Comparison of ENCODE assay signal across 23 cellular contexts in genomic region chr16:19164285-19164684, GRCh38. TPM values are rescaled to one million over a fixed set of nuclear protein-coding genes. Genes with fewer than 3 reads are reported as not detected.
DNase-seq lines count a peak whose midpoint lies in the region; ATAC-seq, FAIRE-seq and TF ChIP-seq lines count a peak whose summit lies in the region.
"Had no signal": no experiment of that assay in that cellular context is flagged by ENCODE, and none has a peak within 500 bp of the region (broad histone marks: within the 10 kb centered on the region; RNA-seq: fewer than 3 reads in every experiment).

No MANE protein-coding gene starts in this region.

- H3K27ac Mint-ChIP-seq in activated T-helper 2 cell treated with anti-CD3 and anti-CD28 coated beads, Interferon-gamma antibody, Interleukin-2, Interleukin-4, amounts not matched to agents 10 μg/mL and 5 μg/mL and 100 μg/mL, durations not matched to agents 14 hours and 24 hours and 36 hours = no peak overlapping the region
- H3K27ac Mint-ChIP-seq: CD14-positive monocyte; CD4-positive, alpha-beta T cell; CD8-positive, alpha-beta memory T cell had no signal

- peaks cover 5% of the 10 kb centered on the region for H3K9me3 Mint-ChIP-seq in activated T-helper 2 cell treated with anti-CD3 and anti-CD28 coated beads, Interferon-gamma antibody, Interleukin-2, Interleukin-4, amounts not matched to agents 10 μg/mL and 5 μg/mL and 100 μg/mL, durations not matched to agents 14 hours and 24 hours and 36 hours
- H3K9me3 Mint-ChIP-seq: CD4-positive, alpha-beta T cell had no signal

- no peak for DNase-seq in HepG2 (ENCODE audit: low spot score)
- DNase-seq in prostate gland (ENCODE audit: low spot score) = peak; percentile 48
- no peak for DNase-seq in Ammon's horn (ENCODE audit: low spot score)
- DNase-seq in NCI-H146 (lab: John Stamatoyannopoulos, UW) = no peak
- DNase-seq in activated T-helper 2 cell treated with anti-CD3 and anti-CD28 coated beads, Interferon-gamma antibody, Interleukin-2, Interleukin-4, amounts not matched to agents 10 μg/mL and 5 μg/mL and 100 μg/mL, durations not matched to agents 14 hours and 24 hours and 36 hours (ENCODE audit: low spot score) = no peak
- DNase-seq: BE2C; CD4-positive, alpha-beta T cell; CD8-positive, alpha-beta memory T cell; DMS 273 treated with DMSO at 0.1 percent for 48 hours; DMS79; EL; GDM1; GM23248; H7; HCEC 1CT had no signal

- 57% methylated on average over 4 of the region's 4 CpGs for WGBS in liver
- 12% methylated on average over 4 of the region's 4 CpGs for WGBS in HepG2 (ENCODE audit: low lambda C conversion rate)
- 58% methylated on average over 4 of the region's 4 CpGs for WGBS in prostate gland

- no peak overlapping the region for H3K4me2 ChIP-seq in HepG2 (ENCODE audit: low read depth, low read length)
- H3K4me2 ChIP-seq: BLaER1 treated with 17β-estradiol and CSF1 and Interleukin-3, amounts not matched to agents 10 nM and 100 nM had no signal

- H3K4me1 ChIP-seq in liver (ENCODE audit: control insufficient read depth in 4 of 4, insufficient read depth in 4 of 4, low read length in 3 of 4) = peaks cover 0 to 13% (median 6%) of the 10 kb centered on the region in 4 donors
- H3K4me1 ChIP-seq in HepG2 (ENCODE audit: insufficient read depth, low read length) = peaks cover 10% of the 10 kb centered on the region
- H3K4me1 ChIP-seq in prostate gland (replicated peaks) = peaks cover under 1% of the 10 kb centered on the region
- H3K4me1 ChIP-seq: BE2C; BLaER1 treated with 17β-estradiol and CSF1 and Interleukin-3, amounts not matched to agents 10 nM and 100 nM had no signal

- H3K4me3 ChIP-seq in liver (ENCODE audit: low read depth in 1 of 3, low read length in 3 of 3) (no peak overlapping the region), HepG2 (replicated peaks in 1 of 3; ENCODE audit: insufficient read depth in 1 of 3, low read depth in 2 of 3, low read length in 3 of 3) (no peak overlapping the region), prostate gland (no peak overlapping the region)
- H3K4me3 ChIP-seq: BLaER1 treated with 17β-estradiol and CSF1 and Interleukin-3, amounts not matched to agents 10 nM and 100 nM; GM12878; GM23248 had no signal

- H3K27ac ChIP-seq in liver (ENCODE audit: low read depth in 1 of 2, low read length in 2 of 2) (no peak overlapping the region), HepG2 (ENCODE audit: extremely low read length, insufficient read depth, low read length) (no peak overlapping the region), VCaP (peak overlapping the region; percentile 31), prostate gland (no peak overlapping the region)
- H3K27ac ChIP-seq: BLaER1 treated with 17β-estradiol and CSF1 and Interleukin-3, amounts not matched to agents 10 nM and 100 nM; GM23248 had no signal

- CTCF ChIA-PET in HepG2 (lab: Yijun Ruan, JAX; ENCODE audit: low intra/inter-chr PET ratio, low total read pairs) = no interaction called here

- no peaks in the 10 kb centered on the region for H3K4me1 Mint-ChIP-seq in activated T-helper 2 cell treated with anti-CD3 and anti-CD28 coated beads, Interferon-gamma antibody, Interleukin-2, Interleukin-4, amounts not matched to agents 10 μg/mL and 5 μg/mL and 100 μg/mL, durations not matched to agents 14 hours and 24 hours and 36 hours (ENCODE audit: low read depth)
- H3K4me1 Mint-ChIP-seq: CD8-positive, alpha-beta memory T cell had no signal

- H2AFZ ChIP-seq in HepG2 (ENCODE audit: low read length) = no peak overlapping the region
- H2AFZ ChIP-seq: GM23248 had no signal

- no peak for ATAC-seq in HepG2
- ATAC-seq: GM12878 had no signal

- POLR2A ChIA-PET in HepG2 (lab: Yijun Ruan, JAX) = no interaction called here

- no peak for FAIRE-seq in HepG2 (lab: Jason Lieb, UNC)
- FAIRE-seq: D721Med, GM12878, GM19239, H1 had no signal

- H3K9ac ChIP-seq in liver (ENCODE audit: low read depth in 1 of 2, low read length in 2 of 2) (no peak overlapping the region), HepG2 (ENCODE audit: insufficient read depth, low read depth, low read length) (no peak overlapping the region)
- H3K9ac ChIP-seq: BLaER1 treated with 17β-estradiol and CSF1 and Interleukin-3, amounts not matched to agents 10 nM and 100 nM; GM23248 had no signal

- no TSS peak for BruUV-seq in HepG2 (replicated peaks; lab: Mats Ljungman, UMichigan)

- intact Hi-C loops in HepG2 (cut with micrococcal nuclease; ENCODE audit: unreplicated experiment) = no loop called here
- intact Hi-C loops in prostate gland (cut with DNase I) = no loop called here
- intact Hi-C loops in activated T-helper 2 cell treated with anti-CD3 and anti-CD28 coated beads, Interferon-gamma antibody, Interleukin-2, Interleukin-4, amounts not matched to agents 10 μg/mL and 5 μg/mL and 100 μg/mL, durations not matched to agents 14 hours and 24 hours and 36 hours (cut with micrococcal nuclease) = no loop called here

- H3K9me3 ChIP-seq in liver (ENCODE audit: control insufficient read depth in 4 of 4, low read length in 3 of 4) (no peaks in the 10 kb centered on the region), HepG2 (ENCODE audit: low read length) (no peaks in the 10 kb centered on the region), prostate gland (no peaks in the 10 kb centered on the region)
- H3K9me3 ChIP-seq: BE2C; BLaER1 treated with 17β-estradiol and CSF1 and Interleukin-3, amounts not matched to agents 10 nM and 100 nM had no signal

- H3K27me3 Mint-ChIP-seq in activated T-helper 2 cell treated with anti-CD3 and anti-CD28 coated beads, Interferon-gamma antibody, Interleukin-2, Interleukin-4, amounts not matched to agents 10 μg/mL and 5 μg/mL and 100 μg/mL, durations not matched to agents 14 hours and 24 hours and 36 hours (ENCODE audit: low read depth) = peaks cover 5% of the 10 kb centered on the region

- no peak overlapping the region for H3K4me3 Mint-ChIP-seq in activated T-helper 2 cell treated with anti-CD3 and anti-CD28 coated beads, Interferon-gamma antibody, Interleukin-2, Interleukin-4, amounts not matched to agents 10 μg/mL and 5 μg/mL and 100 μg/mL, durations not matched to agents 14 hours and 24 hours and 36 hours (ENCODE audit: low read depth)
- H3K4me3 Mint-ChIP-seq: CD14-positive monocyte; CD4-positive, alpha-beta T cell; CD8-positive, alpha-beta memory T cell had no signal

- no peaks in the 10 kb centered on the region for H4K20me1 ChIP-seq in HepG2 (ENCODE audit: insufficient read depth, low read length)
- H4K20me1 ChIP-seq: BLaER1 treated with 17β-estradiol and CSF1 and Interleukin-3, amounts not matched to agents 10 nM and 100 nM had no signal

- TF ChIP-seq RAD21 in liver (IDR thresholded peaks at IDR 0.05) (peak in 1 of 2 donors; percentile 27), HepG2 (CRISPR knock-in tag; IDR thresholded peaks at IDR 0.05) (no peak)

- no peaks in the 10 kb centered on the region for H3K27me3 ChIP-seq in liver (ENCODE audit: control insufficient read depth in 4 of 4, insufficient read depth in 4 of 4, low read length in 3 of 4)
- H3K27me3 ChIP-seq in HepG2 (ENCODE audit: control insufficient read depth in 1 of 2, insufficient read depth in 2 of 2, low read length in 2 of 2) = peaks cover 9 to 35% of the 10 kb centered on the region in 2 experiments; a peak in 4 of 5 replicates
- H3K27me3 ChIP-seq in prostate gland (replicated peaks; ENCODE audit: insufficient read depth) = no peaks in the 10 kb centered on the region

- no peak for TF ChIP-seq CTCF in liver (IDR thresholded peaks at IDR 0.05; ENCODE audit: low read depth, low read length, missing input control)
- TF ChIP-seq CTCF in HepG2 (CRISPR knock-in tag; IDR thresholded peaks at IDR 0.05) = no peak
- TF ChIP-seq CTCF in VCaP (conservative IDR thresholded peaks at IDR 0.05) = no peak
- TF ChIP-seq CTCF in prostate gland (IDR thresholded peaks at IDR 0.05) = no peak

- H3K36me3 ChIP-seq in liver (ENCODE audit: control insufficient read depth in 4 of 4, insufficient read depth in 3 of 4, low read depth in 1 of 4, low read length in 3 of 4) (no peaks in the 10 kb centered on the region), HepG2 (replicated peaks in 1 of 2; ENCODE audit: control insufficient read depth in 1 of 2, insufficient read depth in 2 of 2, low read length in 2 of 2) (no peaks in the 10 kb centered on the region), prostate gland (no peaks in the 10 kb centered on the region)
- H3K36me3 ChIP-seq: BE2C; BLaER1 treated with 17β-estradiol and CSF1 and Interleukin-3, amounts not matched to agents 10 nM and 100 nM had no signal

- TF ChIP-seq POLR2A in HepG2 (IDR thresholded peaks at IDR 0.05; ENCODE audit: insufficient read depth in 1 of 2, low read depth in 2 of 2, low read length in 2 of 2) (no peak), prostate gland (IDR thresholded peaks at IDR 0.05) (no peak)

- H3K36me3 Mint-ChIP-seq in activated T-helper 2 cell treated with anti-CD3 and anti-CD28 coated beads, Interferon-gamma antibody, Interleukin-2, Interleukin-4, amounts not matched to agents 10 μg/mL and 5 μg/mL and 100 μg/mL, durations not matched to agents 14 hours and 24 hours and 36 hours (ENCODE audit: low read depth) = no peaks in the 10 kb centered on the region
- H3K36me3 Mint-ChIP-seq: CD14-positive monocyte had no signal

- H3K79me2 ChIP-seq in HepG2 (ENCODE audit: insufficient read depth, low read length) = no peaks in the 10 kb centered on the region

- no peak for TF ChIP-seq EP300 in HepG2 (IDR thresholded peaks at IDR 0.05; ENCODE audit: low read depth in 2 of 2, low read length in 2 of 2)
- no peak for TF ChIP-seq EP300 in HepG2 (CRISPR knock-in tag; IDR thresholded peaks at IDR 0.05; ENCODE audit: borderline replicate concordance)

- in situ Hi-C loops in HepG2 (cut with HindIII; ENCODE audit: extremely low pct_ligation_motif_present, low pct_unique_long_range_greater_than_20kb) = no loop called here

RNA-seq across cellular contexts. Expression of gene SYT17, which starts 3.8 kb away (rescaled TPM):
- 1 to 10 TPM; 2.5 to 4.9 TPM for total RNA-seq in liver
- polyA plus RNA-seq in liver = 1 to 10 TPM; 6.1 to 7.7 TPM
- 0.14 TPM in 1 of 2 replicates, not detected in the other for total RNA-seq in HepG2 (2016; rRNA removed; fragmentation: Illumina TruSeq; extraction: Trizol)
- total RNA-seq in HepG2 (2016; cell fraction: cytosol; rRNA removed; fragmentation: Illumina TruSeq; extraction: Trizol; ENCODE audit: low read depth) = not detected in 2 replicates
- not detected in 2 replicates for total RNA-seq in HepG2 (2016; cell fraction: insoluble cytoplasmic fraction; rRNA removed; fragmentation: Illumina TruSeq; extraction: Trizol)
- not detected in 2 replicates for total RNA-seq in HepG2 (2016; cell fraction: membrane; rRNA removed; fragmentation: Illumina TruSeq; extraction: Trizol)
- 0.34 TPM in 1 of 2 replicates, not detected in the other for total RNA-seq in HepG2 (2016; cell fraction: nucleus; rRNA removed; fragmentation: Illumina TruSeq; extraction: Trizol)
- 0.44 and 0.85 TPM in 2 replicates for polyA plus RNA-seq in HepG2 (2011; rRNA removed)
- 0.12 and 0.22 TPM in 2 replicates for polyA plus RNA-seq in HepG2 (2011; cell fraction: cytosol; rRNA removed)
- polyA plus RNA-seq in HepG2 (2011; cell fraction: nucleus; rRNA removed) = 0.50 and 1.0 TPM in 2 replicates
- 0.07 TPM in 1 of 2 replicates, not detected in the other for polyA plus RNA-seq in HepG2 (2012)
- polyA plus RNA-seq in HepG2 (2016; cell fraction: cytosol; fragmentation: Illumina TruSeq; extraction: Trizol; ENCODE audit: low read depth) = 0.08 TPM in 1 of 2 replicates, not detected in the other
- not detected in 2 replicates for polyA plus RNA-seq in HepG2 (2016; cell fraction: insoluble cytoplasmic fraction; fragmentation: Illumina TruSeq; extraction: Trizol; ENCODE audit: low read depth)
- polyA plus RNA-seq in HepG2 (2016; cell fraction: membrane; fragmentation: Illumina TruSeq; extraction: Trizol; ENCODE audit: low read depth) = 0.16 TPM in 1 of 2 replicates, not detected in the other
- polyA plus RNA-seq in HepG2 (2016; cell fraction: nucleus; fragmentation: Illumina TruSeq; extraction: Trizol; ENCODE audit: insufficient read depth, low read depth) = 0.67 TPM in 1 of 2 replicates, not detected in the other
- 0.56 and 0.72 TPM in 2 replicates for polyA minus RNA-seq in HepG2 (2011; rRNA and poly(A)+ RNA removed; ENCODE audit: low replicate concordance)
- polyA minus RNA-seq in HepG2 (2011; cell fraction: cytosol; rRNA and poly(A)+ RNA removed) = not detected in 2 replicates
- polyA minus RNA-seq in HepG2 (2011; cell fraction: nucleus; rRNA and poly(A)+ RNA removed) = 0.13 and 1.1 TPM in 2 replicates
- total RNA-seq in prostate gland = 10 to 100 TPM; 24.3 to 32.4 TPM
- total RNA-seq in activated T-helper 2 cell treated with anti-CD3 and anti-CD28 coated beads, Interferon-gamma antibody, Interleukin-2, Interleukin-4, amounts not matched to agents 10 μg/mL and 5 μg/mL and 100 μg/mL, durations not matched to agents 14 hours and 24 hours and 36 hours = 0.34 and 0.57 TPM in 2 replicates
- total RNA-seq: CD4-positive, alpha-beta T cell; CD8-positive, alpha-beta memory T cell; GM23248 had no signal
- polyA plus RNA-seq: CD8-positive, alpha-beta memory T cell; GM23248 had no signal

RNA-seq across cellular contexts. Expression of gene ITPRIPL2, which starts 50.5 kb away (rescaled TPM):
- 10 to 100 TPM in 1 of 2 donors, 1 to 10 TPM in 1; 5.6 to 14.3 TPM for total RNA-seq in liver
- 1 to 10 TPM; 2.2 to 5.4 TPM for polyA plus RNA-seq in liver
- total RNA-seq in HepG2 (2016; rRNA removed; fragmentation: Illumina TruSeq; extraction: Trizol) = 11.7 and 12.6 TPM in 2 replicates
- 1.3 and 1.4 TPM in 2 replicates for total RNA-seq in HepG2 (2016; cell fraction: cytosol; rRNA removed; fragmentation: Illumina TruSeq; extraction: Trizol; ENCODE audit: low read depth)
- total RNA-seq in HepG2 (2016; cell fraction: insoluble cytoplasmic fraction; rRNA removed; fragmentation: Illumina TruSeq; extraction: Trizol) = 9.9 and 12.5 TPM in 2 replicates
- total RNA-seq in HepG2 (2016; cell fraction: membrane; rRNA removed; fragmentation: Illumina TruSeq; extraction: Trizol) = 6.5 and 6.9 TPM in 2 replicates
- total RNA-seq in HepG2 (2016; cell fraction: nucleus; rRNA removed; fragmentation: Illumina TruSeq; extraction: Trizol) = 12.3 and 13.3 TPM in 2 replicates
- 5.9 and 7.6 TPM in 2 replicates for polyA plus RNA-seq in HepG2 (2011; rRNA removed)
- 5.4 and 6.5 TPM in 2 replicates for polyA plus RNA-seq in HepG2 (2011; cell fraction: cytosol; rRNA removed)
- 13.1 and 13.2 TPM in 2 replicates for polyA plus RNA-seq in HepG2 (2011; cell fraction: nucleus; rRNA removed)
- 4.2 and 5.8 TPM in 2 replicates for polyA plus RNA-seq in HepG2 (2012)
- 0.55 and 0.58 TPM in 2 replicates for polyA plus RNA-seq in HepG2 (2016; cell fraction: cytosol; fragmentation: Illumina TruSeq; extraction: Trizol; ENCODE audit: low read depth)
- polyA plus RNA-seq in HepG2 (2016; cell fraction: insoluble cytoplasmic fraction; fragmentation: Illumina TruSeq; extraction: Trizol; ENCODE audit: low read depth) = 4.7 and 5.5 TPM in 2 replicates
- polyA plus RNA-seq in HepG2 (2016; cell fraction: membrane; fragmentation: Illumina TruSeq; extraction: Trizol; ENCODE audit: low read depth) = 1.4 and 1.5 TPM in 2 replicates
- 10.7 and 12.0 TPM in 2 replicates for polyA plus RNA-seq in HepG2 (2016; cell fraction: nucleus; fragmentation: Illumina TruSeq; extraction: Trizol; ENCODE audit: insufficient read depth, low read depth)
- polyA minus RNA-seq in HepG2 (2011; rRNA and poly(A)+ RNA removed; ENCODE audit: low replicate concordance) = 13.8 and 32.7 TPM in 2 replicates
- polyA minus RNA-seq in HepG2 (2011; cell fraction: cytosol; rRNA and poly(A)+ RNA removed) = 17.7 TPM in 2 replicates
- polyA minus RNA-seq in HepG2 (2011; cell fraction: nucleus; rRNA and poly(A)+ RNA removed) = 13.6 and 16.7 TPM in 2 replicates
- 10 to 100 TPM; 56.6 to 66.4 TPM for total RNA-seq in prostate gland
- total RNA-seq in activated T-helper 2 cell treated with anti-CD3 and anti-CD28 coated beads, Interferon-gamma antibody, Interleukin-2, Interleukin-4, amounts not matched to agents 10 μg/mL and 5 μg/mL and 100 μg/mL, durations not matched to agents 14 hours and 24 hours and 36 hours = 44.4 and 48.0 TPM in 2 replicates

Comparison
In these comparisons a context has a peak if more than half of its experiments do, and no peak if none do; other contexts are left out.
1. RNA of gene SYT17, which starts 3.8 kb away (total RNA-seq): 24.3 to 32.4 TPM in prostate gland; 2.5 to 4.9 TPM in liver, 0.34 to 0.57 TPM in activated T-helper 2 cell treated with anti-CD3 and anti-CD28 coated beads, Interferon-gamma antibody, Interleukin-2, Interleukin-4, amounts not matched to agents 10 μg/mL and 5 μg/mL and 100 μg/mL, durations not matched to agents 14 hours and 24 hours and 36 hours and 0.14 to 0.34 TPM in HepG2; every median in the first group is over 4 times any median in the second.